Comparison of ENCODE assay signal across 10 cellular contexts in genomic region chr4:73726000-73726399, GRCh38. TPM values are rescaled to one million over a fixed set of nuclear protein-coding genes. Genes with fewer than 3 reads are reported as not detected.
DNase-seq lines count a peak whose midpoint lies in the region; ATAC-seq, FAIRE-seq and TF ChIP-seq lines count a peak whose summit lies in the region.
"Had no signal": no experiment of that assay in that cellular context is flagged by ENCODE, and none has a peak within 500 bp of the region (broad histone marks: within the 10 kb centered on the region; RNA-seq: fewer than 3 reads in every experiment).

No MANE protein-coding gene starts in this region.

- H3K27me3 ChIP-seq in pancreas, result no peaks in the 10 kb centered on the region
- H3K27me3 ChIP-seq in CD8-positive, alpha-beta T cell (ENCODE audit: insufficient read depth, low read length), result no peaks in the 10 kb centered on the region

- H3K27me3 Mint-ChIP-seq in CD8-positive, alpha-beta T cell (ENCODE audit: low read depth), result no peaks in the 10 kb centered on the region

- WGBS in pancreas, 2 donors, result 62 to 80% methylated on average over 1 of the region's 1 CpG

- no peak overlapping the region for H3K27ac ChIP-seq in pancreas
- no peak overlapping the region for H3K27ac ChIP-seq in CD8-positive, alpha-beta T cell (ENCODE audit: low read depth, low read length)
- H3K27ac ChIP-seq: SK-N-MC had no signal

- DNase-seq in EL (peak; percentile 97), RCC 7860 (ENCODE audit: low spot score) (peak; percentile 95), pancreas (peak in 1 of 6 donors; percentile 28), NCI-H128 (lab: John Stamatoyannopoulos, UW; ENCODE audit: unreplicated experiment) (no peak), NCI-H2227 treated with DMSO at 0.1 percent for 48 hours (lab: John Stamatoyannopoulos, UW) (no peak)
- no peak for DNase-seq in stimulated activated CD4-positive, alpha-beta T cell treated with anti-CD3 and anti-CD28 coated beads, Interleukin-12 subunit alpha, Interleukin-12 subunit beta, amount 100 ng/mL, for 4 hours
- DNase-seq in CD8-positive, alpha-beta T cell, result no peak
- DNase-seq: NCI-H1092 had no signal

- H3K4me1 ChIP-seq in pancreas, result peaks cover 0 to 7% (median 0%) of the 10 kb centered on the region in 3 donors
- H3K4me1 ChIP-seq in CD8-positive, alpha-beta T cell (ENCODE audit: insufficient read depth, low read length), result no peaks in the 10 kb centered on the region

- POLR2A ChIA-PET in CD8-positive, alpha-beta T cell (lab: Charles Lee), result no interaction called here

- CTCF ChIA-PET in CD8-positive, alpha-beta T cell (lab: Charles Lee), result no interaction called here

- peak; percentile 96 for FAIRE-seq in RCC 7860 (lab: Jason Lieb, UNC)
- FAIRE-seq in pancreas (lab: Jason Lieb, UNC), result no peak

- H3K4me1 Mint-ChIP-seq in CD8-positive, alpha-beta T cell (ENCODE audit: low read depth), result no peaks in the 10 kb centered on the region

- H3K36me3 Mint-ChIP-seq in CD8-positive, alpha-beta T cell, result no peaks in the 10 kb centered on the region

- no peaks in the 10 kb centered on the region for H3K9me3 Mint-ChIP-seq in CD8-positive, alpha-beta T cell

- TF ChIP-seq CTCF in pancreas (IDR thresholded peaks at IDR 0.05), result no peak
- TF ChIP-seq CTCF in CD8-positive, alpha-beta T cell (IDR thresholded peaks at IDR 0.05), result no peak

- intact Hi-C loops in pancreas (cut with DNase I), result no loop called here
- intact Hi-C loops in CD8-positive, alpha-beta T cell (cut with DNase I, micrococcal nuclease), result no loop called here

- ATAC-seq in esophagus mucosa, result peak; percentile 65
- peak; percentile 40 to 89 (median 78) for ATAC-seq in pancreas
- ATAC-seq in CD8-positive, alpha-beta T cell, result no peak

- H3K36me3 ChIP-seq in pancreas, result no peaks in the 10 kb centered on the region
- no peaks in the 10 kb centered on the region for H3K36me3 ChIP-seq in CD8-positive, alpha-beta T cell (ENCODE audit: insufficient read depth, low read length)

- no peak overlapping the region for H3K4me3 ChIP-seq in pancreas
- no peak overlapping the region for H3K4me3 ChIP-seq in CD8-positive, alpha-beta T cell (ENCODE audit: low read depth, low read length)
- H3K4me3 ChIP-seq: SK-N-MC had no signal

- no peak overlapping the region for H3K27ac Mint-ChIP-seq in CD8-positive, alpha-beta T cell

- H3K9me3 ChIP-seq in pancreas, result no peaks in the 10 kb centered on the region
- no peaks in the 10 kb centered on the region for H3K9me3 ChIP-seq in CD8-positive, alpha-beta T cell (ENCODE audit: low read length)

- no peak overlapping the region for H3K4me3 Mint-ChIP-seq in CD8-positive, alpha-beta T cell

RNA-seq across cellular contexts. Expression of gene CXCL8, which starts 14.4 kb away (rescaled TPM):
- total RNA-seq in esophagus mucosa (3.2 TPM), pancreas (10 to 100 TPM in 2 of 6 donors, 1 to 10 TPM in 2, under 1 TPM in 2; 0.37 to 43.2 (median 2.9) TPM)
- 10 to 100 TPM in 1 of 2 donors, 1 to 10 TPM in 1; 1.9 to 13.6 TPM for polyA plus RNA-seq in pancreas
- 1 to 10 TPM; 1.4 to 1.5 TPM for total RNA-seq in CD8-positive, alpha-beta T cell

Comparison
In these comparisons a context has a peak if more than half of its experiments do, and no peak if none do; other contexts are left out.
1. DNase-seq: peak in EL (single experiment) and RCC 7860 (single experiment); none in stimulated activated CD4-positive, alpha-beta T cell treated with anti-CD3 and anti-CD28 coated beads, Interleukin-12 subunit alpha, Interleukin-12 subunit beta, amount 100 ng/mL, for 4 hours (single experiment), NCI-H128 (single experiment), NCI-H2227 treated with DMSO at 0.1 percent for 48 hours (single experiment) and CD8-positive, alpha-beta T cell (0 of 7).